ENCODE assay signal across 8 cellular contexts in the genomic region with DNA sequence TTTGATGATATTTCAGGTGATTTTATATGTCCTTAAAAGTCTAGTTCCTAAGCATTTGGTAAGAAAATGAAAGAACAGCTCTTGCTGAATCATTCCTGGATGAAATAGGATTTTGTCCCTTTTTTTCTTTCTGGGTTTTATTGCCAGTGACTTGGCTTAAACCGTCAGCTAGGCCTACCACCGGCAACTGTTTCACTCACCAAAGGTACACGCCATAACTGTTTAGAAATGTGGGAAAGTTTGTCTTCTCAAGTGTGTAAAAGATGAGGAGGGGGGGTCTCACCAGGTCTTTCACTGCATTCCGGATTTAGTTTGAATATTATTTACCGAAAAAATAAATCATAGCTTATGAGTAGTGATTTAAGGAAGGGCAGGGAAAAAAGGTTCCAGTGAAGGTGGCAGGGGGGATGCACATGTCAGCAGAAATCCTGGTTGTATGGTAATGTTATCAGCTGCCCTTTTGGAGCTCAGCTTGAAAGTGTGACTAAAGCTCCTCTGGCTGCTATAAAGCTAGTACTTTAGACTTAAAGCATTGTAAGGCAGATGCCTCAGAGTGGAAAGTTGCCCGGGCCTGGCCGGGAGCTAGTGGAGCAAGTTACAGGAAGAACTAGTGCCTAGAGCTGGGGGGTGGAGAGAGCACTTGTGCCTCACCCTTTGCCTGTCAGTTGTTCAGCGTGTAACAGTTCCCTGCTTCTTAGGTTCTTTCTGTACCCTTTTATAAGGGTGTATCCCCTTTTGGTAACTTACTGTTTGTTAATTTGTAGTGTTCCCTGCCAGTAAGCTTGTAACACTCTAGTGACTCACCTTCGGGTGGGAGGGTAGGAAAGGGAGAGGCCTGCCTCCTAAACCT. TPM values are rescaled to one million over a fixed set of nuclear protein-coding genes. Genes with fewer than 3 reads are reported as not detected.
DNase-seq lines count a peak whose midpoint lies in the region; ATAC-seq and TF ChIP-seq lines count a peak whose summit lies in the region.

No MANE protein-coding gene starts in this region.

- H3K27me3 ChIP-seq in esophagus muscularis mucosa (no peaks in the 10 kb centered on the region), testis (no peaks in the 10 kb centered on the region)
- H3K27me3 ChIP-seq in naive thymus-derived CD4-positive, alpha-beta T cell (ENCODE audit: control insufficient read depth in 2 of 2, insufficient read depth in 2 of 2, low read length in 2 of 2) = no peaks in the 10 kb centered on the region

- H3K27ac ChIP-seq in C4-2B (peak overlapping the region; percentile 52), esophagus muscularis mucosa (replicated peaks in 1 of 4) (peak overlapping the region; percentile 93 to 97 (median 94)), testis (peak overlapping the region; percentile 95 to 97)
- peak overlapping the region; percentile 98 for H3K27ac ChIP-seq in naive thymus-derived CD4-positive, alpha-beta T cell (ENCODE audit: low read depth, low read length)

- TF ChIP-seq CTCF in C4-2B (conservative IDR thresholded peaks at IDR 0.05) = no peak
- TF ChIP-seq CTCF in esophagus muscularis mucosa (IDR thresholded peaks at IDR 0.05) = peak in 1 of 3 experiments; percentile 3
- TF ChIP-seq CTCF in testis (IDR thresholded peaks at IDR 0.05) = no peak

- peak; percentile 73 for DNase-seq in activated CD4-positive, alpha-beta memory T cell treated with anti-CD3 and anti-CD28 coated beads for 36 hours
- DNase-seq in esophagus muscularis mucosa (ENCODE audit: extremely low spot score) (peak; percentile 95), testis (peak; percentile 83), NCI-H2029 (lab: John Stamatoyannopoulos, UW) (no peak), NCI-H1930 (lab: John Stamatoyannopoulos, UW) (no peak)
- DNase-seq in naive thymus-derived CD4-positive, alpha-beta T cell = peak in 7 of 9 donors; percentile 18 to 57 (median 29)

- H3K4me3 Mint-ChIP-seq in IgD-negative memory B cell = peak overlapping the region; percentile 89 to 98 (median 96)
- peak overlapping the region; percentile 88 for H3K4me3 Mint-ChIP-seq in activated CD4-positive, alpha-beta memory T cell treated with anti-CD3 and anti-CD28 coated beads for 36 hours
- H3K4me3 Mint-ChIP-seq in naive thymus-derived CD4-positive, alpha-beta T cell = peak overlapping the region; percentile 91 to 99 (median 98)

- ATAC-seq in naive thymus-derived CD4-positive, alpha-beta T cell = no peak

- no peaks in the 10 kb centered on the region for H3K9me3 Mint-ChIP-seq in IgD-negative memory B cell
- no peaks in the 10 kb centered on the region for H3K9me3 Mint-ChIP-seq in activated CD4-positive, alpha-beta memory T cell treated with anti-CD3 and anti-CD28 coated beads for 36 hours
- no peaks in the 10 kb centered on the region for H3K9me3 Mint-ChIP-seq in naive thymus-derived CD4-positive, alpha-beta T cell

- H3K27ac Mint-ChIP-seq in IgD-negative memory B cell = peak overlapping the region; percentile 81 to 96 (median 90)
- H3K27ac Mint-ChIP-seq in activated CD4-positive, alpha-beta memory T cell treated with anti-CD3 and anti-CD28 coated beads for 36 hours = peak overlapping the region; percentile 97
- peak overlapping the region; percentile 82 to 98 (median 96) for H3K27ac Mint-ChIP-seq in naive thymus-derived CD4-positive, alpha-beta T cell

- 30% methylated on average over 9 of the region's 9 CpGs for WGBS in esophagus muscularis mucosa
- 11 to 16% methylated on average over 9 of the region's 9 CpGs for WGBS in testis, 2 donors

- no peaks in the 10 kb centered on the region for H3K27me3 Mint-ChIP-seq in IgD-negative memory B cell
- H3K27me3 Mint-ChIP-seq in activated CD4-positive, alpha-beta memory T cell treated with anti-CD3 and anti-CD28 coated beads for 36 hours = no peaks in the 10 kb centered on the region
- peaks cover 0 to 8% (median 0%) of the 10 kb centered on the region in 5 donors for H3K27me3 Mint-ChIP-seq in naive thymus-derived CD4-positive, alpha-beta T cell

- intact Hi-C loops in activated CD4-positive, alpha-beta memory T cell treated with anti-CD3 and anti-CD28 coated beads for 36 hours (cut with micrococcal nuclease) = loop anchor here (2.0 to 10.0 kb wide), 10 partner anchors 53 to 1286 kb away; a partner anchor contains a TSS
- intact Hi-C loops in esophagus muscularis mucosa (cut with DNase I) (loop anchor here (10.0 kb wide), 2 partner anchors 211 to 1301 kb away; no protein-coding TSS in a partner anchor), testis (cut with DNase I; ENCODE audit: low total_unique reads) (no loop called here)
- intact Hi-C loops in naive thymus-derived CD4-positive, alpha-beta T cell (cut with micrococcal nuclease) = loop anchor here (1.0 to 10.0 kb wide), 9 partner anchors 8 to 629 kb away; a partner anchor contains a TSS

- TF ChIP-seq POLR2A in esophagus muscularis mucosa (IDR thresholded peaks at IDR 0.05; ENCODE audit: low read depth) (peak; percentile 74), testis (IDR thresholded peaks at IDR 0.05) (no peak)

- H3K36me3 ChIP-seq in esophagus muscularis mucosa (no peaks in the 10 kb centered on the region), testis (ENCODE audit: low read depth, missing control alignments) (no peaks in the 10 kb centered on the region)
- H3K36me3 ChIP-seq in naive thymus-derived CD4-positive, alpha-beta T cell (ENCODE audit: control insufficient read depth in 2 of 3, insufficient read depth in 3 of 3, low read length in 3 of 3) = peaks cover 0 to 8% (median 0%) of the 10 kb centered on the region in 3 experiments

- H3K9me3 ChIP-seq in esophagus muscularis mucosa = no peaks in the 10 kb centered on the region
- H3K9me3 ChIP-seq in naive thymus-derived CD4-positive, alpha-beta T cell (ENCODE audit: control insufficient read depth in 2 of 3, low read length in 3 of 3) = no peaks in the 10 kb centered on the region
- H3K9me3 ChIP-seq in testis = no peaks in the 10 kb centered on the region

- H3K4me1 ChIP-seq in esophagus muscularis mucosa (peaks cover 64 to 82% (median 79%) of the 10 kb centered on the region in 4 donors), testis (peaks cover 59% of the 10 kb centered on the region)
- peaks cover 38 to 50% of the 10 kb centered on the region in 2 donors for H3K4me1 ChIP-seq in naive thymus-derived CD4-positive, alpha-beta T cell (ENCODE audit: control insufficient read depth in 2 of 2, insufficient read depth in 2 of 2, low read length in 2 of 2)

- TF ChIP-seq EP300 in esophagus muscularis mucosa (IDR thresholded peaks at IDR 0.05) = peak; percentile 49

- POLR2A ChIA-PET in activated CD4-positive, alpha-beta memory T cell treated with anti-CD3 and anti-CD28 coated beads for 36 hours (lab: Charles Lee) = interaction anchor here (0.5 to 2.8 kb wide), 11 partner anchors 10 to 396 kb away, joined by 3 to 13 read pairs (median 5); a partner anchor contains a TSS
- POLR2A ChIA-PET in naive thymus-derived CD4-positive, alpha-beta T cell (lab: Charles Lee) = interaction anchor here (0.6 to 9.3 kb wide), 29 partner anchors 8 to 237 kb away, joined by 3 to 103 read pairs (median 5); no protein-coding TSS in a partner anchor

- H3K4me3 ChIP-seq in esophagus muscularis mucosa (peak overlapping the region; percentile 74 to 93 (median 83)), testis (peak overlapping the region in 1 of 2 donors; percentile 98)
- H3K4me3 ChIP-seq in naive thymus-derived CD4-positive, alpha-beta T cell (ENCODE audit: low read length) = peak overlapping the region; percentile 94

- H3K36me3 Mint-ChIP-seq in IgD-negative memory B cell = no peaks in the 10 kb centered on the region
- H3K36me3 Mint-ChIP-seq in activated CD4-positive, alpha-beta memory T cell treated with anti-CD3 and anti-CD28 coated beads for 36 hours = peaks cover 16% of the 10 kb centered on the region
- peaks cover 0 to 13% (median 4%) of the 10 kb centered on the region in 5 donors for H3K36me3 Mint-ChIP-seq in naive thymus-derived CD4-positive, alpha-beta T cell

- H3K4me1 Mint-ChIP-seq in IgD-negative memory B cell = peaks cover 61 to 66% (median 64%) of the 10 kb centered on the region in 3 donors
- peaks cover 64% of the 10 kb centered on the region for H3K4me1 Mint-ChIP-seq in activated CD4-positive, alpha-beta memory T cell treated with anti-CD3 and anti-CD28 coated beads for 36 hours (ENCODE audit: low read depth)
- H3K4me1 Mint-ChIP-seq in naive thymus-derived CD4-positive, alpha-beta T cell = peaks cover 37 to 77% (median 66%) of the 10 kb centered on the region in 7 donors

- CTCF ChIA-PET in activated CD4-positive, alpha-beta memory T cell treated with anti-CD3 and anti-CD28 coated beads for 36 hours (lab: Charles Lee) = interaction anchor here (0.9 to 2.3 kb wide), 8 partner anchors 9 to 237 kb away, joined by 3 to 15 read pairs (median 4); no protein-coding TSS in a partner anchor
- CTCF ChIA-PET in naive thymus-derived CD4-positive, alpha-beta T cell (lab: Charles Lee) = interaction anchor here (0.8 to 3.0 kb wide), 12 partner anchors 12 to 237 kb away, joined by 3 to 17 read pairs (median 4); no protein-coding TSS in a partner anchor

RNA-seq across cellular contexts. Expression of a gene that starts 3.1 kb away (rescaled TPM):
- polyA plus RNA-seq in IgD-negative memory B cell = 29.9 TPM
- total RNA-seq in activated CD4-positive, alpha-beta memory T cell treated with anti-CD3 and anti-CD28 coated beads for 36 hours = 100 to 1,000 TPM; 253 to 258 TPM
- 100 to 1,000 TPM in 3 of 4 donors, 10 to 100 TPM in 1; 90.1 to 196 (median 157) TPM for total RNA-seq in esophagus muscularis mucosa
- total RNA-seq in naive thymus-derived CD4-positive, alpha-beta T cell = 100 to 1,000 TPM; 228 to 315 (median 287) TPM
- polyA plus RNA-seq in naive thymus-derived CD4-positive, alpha-beta T cell = 10 to 100 TPM; 75.0 to 86.0 TPM
- total RNA-seq in testis = 100 to 1,000 TPM; 444 to 561 TPM
- 394 TPM for polyA plus RNA-seq in testis (ENCODE audit: insufficient read depth, low read depth, low replicate concordance)

Comparison
In these comparisons a context has a peak if more than half of its experiments do, and no peak if none do; other contexts are left out.
1. DNase-seq: peak in activated CD4-positive, alpha-beta memory T cell treated with anti-CD3 and anti-CD28 coated beads for 36 hours (single experiment), esophagus muscularis mucosa (single experiment), naive thymus-derived CD4-positive, alpha-beta T cell (7 of 9) and testis (single experiment); none in NCI-H2029 (single experiment) and NCI-H1930 (0 of 2).
2. Peak in every context shown above with its lines, with median percentiles within 50 percentile points of each other: H3K27ac ChIP-seq, H3K27ac Mint-ChIP-seq and H3K4me3 Mint-ChIP-seq.